ENCODE assay signal across 8 cellular contexts in genomic region chr4:184649026-184649970, GRCh38. TPM values are rescaled to one million over a fixed set of nuclear protein-coding genes. Genes with fewer than 3 reads are reported as not detected.
A peak's percentile ranks its signal among the peaks of the same experiment; 100 is the strongest.
DNase-seq lines count a peak whose midpoint lies in the region; ATAC-seq and TF ChIP-seq lines count a peak whose summit lies in the region.

TSS of gene CASP3 (minus strand) at chr4:184649447. CDS start at chr4:184638453, 10,994 bp downstream.
TSS of gene PRIMPOL (plus strand) at chr4:184649738. CDS start at chr4:184657141, 7,403 bp downstream.

- no peaks in the 10 kb centered on the region for H3K9me3 ChIP-seq in H9 (ENCODE audit: control insufficient read depth, low read depth, low read length)
- H3K9me3 ChIP-seq in neural cell (ENCODE audit: low read length): no peaks in the 10 kb centered on the region

- no peaks in the 10 kb centered on the region for H3K79me1 ChIP-seq in H9 (ENCODE audit: insufficient read depth, low read depth, low read length, poor library complexity, severe bottlenecking)

- peak within 1 kb of the TSS; percentile 93 to 99 (median 97) for H3K27ac Mint-ChIP-seq in H9
- peak within 1 kb of the TSS; percentile 91 to 98 for H3K27ac Mint-ChIP-seq in stimulated activated naive CD8-positive, alpha-beta T cell treated with anti-CD3 and anti-CD28 coated beads, Interleukin-15, amount 100 ng/mL, for 72 hours

- H3K9me2 ChIP-seq in neural cell (ENCODE audit: insufficient read depth, low read length): no peaks in the 10 kb centered on the region

- H3K9ac ChIP-seq in H9 (ENCODE audit: extremely low read depth, insufficient read length, low read length) (peak within 1 kb of the TSS; percentile 80), neural cell (ENCODE audit: low read length) (peak within 1 kb of the TSS; percentile 96)

- H4K8ac ChIP-seq in H9 (replicated peaks; ENCODE audit: insufficient read length, low read depth, low read length): no peak within 1 kb of the TSS

- peaks cover 2 to 21% (median 15%) of the 10 kb centered on the region in 3 experiments; a peak in 5 of 7 replicates for H3K36me3 Mint-ChIP-seq in H9 (ENCODE audit: insufficient read depth in 1 of 3, low read depth in 3 of 3)

- H2AFZ ChIP-seq in H9 (ENCODE audit: low read length) (peak within 1 kb of the TSS; percentile 2), neural cell (ENCODE audit: low read depth, low read length) (peak within 1 kb of the TSS; percentile 98)

- H3K4ac ChIP-seq in H9 (ENCODE audit: low read depth, low read length): no peak within 1 kb of the TSS; the same call in 1 of the 2 replicates

- no peak within 1 kb of the TSS for H2BK20ac ChIP-seq in H9 (ENCODE audit: low read depth, low read length, poor library complexity, severe bottlenecking)

- no peak within 1 kb of the TSS for H3K27ac ChIP-seq in H9 (ENCODE audit: insufficient read length, low read depth, low read length)
- H3K27ac ChIP-seq in neural cell (ENCODE audit: low read length): peak within 1 kb of the TSS; percentile 87

- H4K20me1 ChIP-seq in H9 (ENCODE audit: control insufficient read depth, insufficient read depth, insufficient read length) (no peaks in the 10 kb centered on the region), neural cell (ENCODE audit: insufficient read depth) (no peaks in the 10 kb centered on the region)

- H3K4me3 ChIP-seq in fibroblast of the aortic adventitia (ENCODE audit: low read depth, low read length) (peak within 1 kb of the TSS; percentile 85), neural cell (ENCODE audit: low read length) (peak within 1 kb of the TSS; percentile 92)

- H3K4me1 Mint-ChIP-seq in H9: peaks cover 56 to 59% of the 10 kb centered on the region in 2 experiments
- peaks cover 58% of the 10 kb centered on the region for H3K4me1 Mint-ChIP-seq in stimulated activated naive CD8-positive, alpha-beta T cell treated with anti-CD3 and anti-CD28 coated beads, Interleukin-15, amount 100 ng/mL, for 72 hours

- TF ChIP-seq CTCF in H9 (conservative IDR thresholded peaks at IDR 0.05) (peak; percentile 25; the same call in 1 of the 3 replicates), fibroblast of the aortic adventitia (IDR thresholded peaks at IDR 0.05; ENCODE audit: insufficient read depth, low read length) (peak; percentile 35), neural cell (IDR thresholded peaks at IDR 0.05; ENCODE audit: poor library complexity, severe bottlenecking) (peak; percentile 56)

- peak within 1 kb of the TSS; percentile 81 for H3K14ac ChIP-seq in H9 (ENCODE audit: insufficient read depth, low read length)

- no peak within 1 kb of the TSS for H3K56ac ChIP-seq in H9 (ENCODE audit: insufficient read length, low read depth, low read length)

- H3K27me3 Mint-ChIP-seq in H9 (ENCODE audit: low read depth): no peaks in the 10 kb centered on the region
- no peaks in the 10 kb centered on the region for H3K27me3 Mint-ChIP-seq in stimulated activated naive CD8-positive, alpha-beta T cell treated with anti-CD3 and anti-CD28 coated beads, Interleukin-15, amount 100 ng/mL, for 72 hours

- DNase-seq in G401 (ENCODE audit: low spot score) (peak; percentile 97), H9 (peak; percentile 97), M059J (ENCODE audit: low read depth) (peak; percentile 88), fibroblast of the aortic adventitia (ENCODE audit: low read depth) (peak; percentile 89)
- DNase-seq in activated T-helper 9 cell treated with anti-CD3 and anti-CD28 coated beads, Interleukin-2, amount 50 U/mL, for 16 hours (ENCODE audit: low read depth): peak; percentile 95
- DNase-seq in stimulated activated naive CD8-positive, alpha-beta T cell treated with anti-CD3 and anti-CD28 coated beads, Interleukin-15, amount 100 ng/mL, for 72 hours: peak; percentile 94

- in situ Hi-C loops in G401 (cut with HindIII; ENCODE audit: low sequenced_read_pairs): no loop called here

- H3K36me3 ChIP-seq in neural cell (ENCODE audit: insufficient read depth, low read length): no peaks in the 10 kb centered on the region

- no peak within 1 kb of the TSS for H4K5ac ChIP-seq in H9 (ENCODE audit: insufficient read length, low read depth, low read length)

- peak; percentile 95 for TF ChIP-seq POLR2A in Raji (IDR thresholded peaks at IDR 0.05; ENCODE audit: insufficient read depth, low read depth, low read length)

- no peak for TF ChIP-seq EP300 in neural cell (conservative IDR thresholded peaks at IDR 0.05; ENCODE audit: poor library complexity, severe bottlenecking)

- H3K18ac ChIP-seq in H9 (ENCODE audit: insufficient read length, low read depth, low read length): peak within 1 kb of the TSS; percentile 69

- no peak within 1 kb of the TSS for H2AK5ac ChIP-seq in H9 (ENCODE audit: insufficient read length, low read length)

- no peak within 1 kb of the TSS for H2BK120ac ChIP-seq in H9 (ENCODE audit: low read depth, low read length, poor library complexity, severe bottlenecking)

- H3K79me2 ChIP-seq in H9 (ENCODE audit: insufficient read depth, low read length): peaks cover 28% of the 10 kb centered on the region
- H3K79me2 ChIP-seq in neural cell (replicated peaks; ENCODE audit: insufficient read depth, low read length): peaks cover 36% of the 10 kb centered on the region

- no peaks in the 10 kb centered on the region for H3K27me3 ChIP-seq in H9 (ENCODE audit: insufficient read depth, low read length)
- no peaks in the 10 kb centered on the region for H3K27me3 ChIP-seq in neural cell (ENCODE audit: insufficient read depth, low read depth, low read length)

- H3K23ac ChIP-seq in H9 (ENCODE audit: insufficient read length, low read depth, low read length): no peak within 1 kb of the TSS

- peak within 1 kb of the TSS; percentile 83 to 87 for H3K4me3 Mint-ChIP-seq in H9
- H3K4me3 Mint-ChIP-seq in stimulated activated naive CD8-positive, alpha-beta T cell treated with anti-CD3 and anti-CD28 coated beads, Interleukin-15, amount 100 ng/mL, for 72 hours: peak within 1 kb of the TSS; percentile 91 to 93

- peaks cover 14% of the 10 kb centered on the region for H3K4me1 ChIP-seq in H9 (ENCODE audit: insufficient read depth, low read length)

- H3F3A ChIP-seq in neural cell (ENCODE audit: insufficient read depth, low read length, poor library complexity, severe bottlenecking): no peaks in the 10 kb centered on the region

- peak within 1 kb of the TSS; percentile 89 for H3K4me2 ChIP-seq in H9 (ENCODE audit: insufficient read depth, insufficient read length, low read length)
- H3K4me2 ChIP-seq in neural cell (ENCODE audit: low read length): peak within 1 kb of the TSS; percentile 97

- H3T11ph ChIP-seq in H9 (ENCODE audit: low read length): no peak within 1 kb of the TSS

- no CpG with 5 or more reads among the region's 90 CpGs for WGBS in H9 (ENCODE audit: extremely low coverage, insufficient read length, low lambda C conversion rate)

- H2BK5ac ChIP-seq in H9 (ENCODE audit: insufficient read length, low read length): no peak within 1 kb of the TSS

- no peak within 1 kb of the TSS for H2BK15ac ChIP-seq in H9 (ENCODE audit: low read depth, low read length)

- H3K23me2 ChIP-seq in H9 (ENCODE audit: insufficient read length, low read depth, low read length, poor library complexity, severe bottlenecking): peaks cover 13% of the 10 kb centered on the region

- no peaks in the 10 kb centered on the region for H3K9me3 Mint-ChIP-seq in H9
- no peaks in the 10 kb centered on the region for H3K9me3 Mint-ChIP-seq in stimulated activated naive CD8-positive, alpha-beta T cell treated with anti-CD3 and anti-CD28 coated beads, Interleukin-15, amount 100 ng/mL, for 72 hours

- no peak within 1 kb of the TSS for H4K91ac ChIP-seq in H9 (ENCODE audit: insufficient read length, low read depth, low read length)

- H2BK12ac ChIP-seq in H9 (ENCODE audit: insufficient read length, low read depth, low read length): no peak within 1 kb of the TSS

- ATAC-seq in stimulated activated naive CD8-positive, alpha-beta T cell treated with anti-CD3 and anti-CD28 coated beads, Interleukin-15, amount 100 ng/mL, for 72 hours: peak; percentile 91

- peak; percentile 46 for TF ChIP-seq RAD21 in neural cell (conservative IDR thresholded peaks at IDR 0.05)

TF ChIP-seq in neural cell, 6 proteins besides CTCF, POLR2A, EP300 and RAD21 (continues in another document):
- TF ChIP-seq MXI1 (conservative IDR thresholded peaks at IDR 0.05; ENCODE audit: poor library complexity, severe bottlenecking): peak; percentile 48
- TF ChIP-seq POLR2AphosphoS5 (IDR thresholded peaks at IDR 0.05): peak; percentile 95
- peak; percentile 29 for TF ChIP-seq SMC3 (conservative IDR thresholded peaks at IDR 0.05; ENCODE audit: poor library complexity)
- TF ChIP-seq TAF1 (IDR thresholded peaks at IDR 0.05; ENCODE audit: low read depth): peak; percentile 87

RNA-seq across cellular contexts. Expression of gene CASP3, which starts in this region (rescaled TPM):
- 50.4 and 63.7 TPM in 2 replicates for total RNA-seq in G401 (2014; rRNA removed; shearing (Covaris generic))
- total RNA-seq in H9 (2021): 107 and 110 TPM in 2 replicates
- 29.0 and 37.9 TPM in 2 replicates for total RNA-seq in M059J (2014; rRNA removed; shearing (Covaris generic))
- 36.2 and 40.8 TPM in 2 replicates for total RNA-seq in fibroblast of the aortic adventitia (ENCODE audit: low replicate concordance)
- 116 and 120 TPM in 2 replicates for polyA plus RNA-seq in neural cell
- 80.5 and 80.6 TPM in 2 replicates for polyA minus RNA-seq in neural cell

RNA-seq across cellular contexts. Expression of gene PRIMPOL, which starts in this region (rescaled TPM):
- 17.4 and 18.0 TPM in 2 replicates for total RNA-seq in G401 (2014; rRNA removed; shearing (Covaris generic))
- total RNA-seq in H9 (2021) (4.9 and 6.3 TPM in 2 replicates), fibroblast of the aortic adventitia (ENCODE audit: low replicate concordance) (29.9 and 31.0 TPM in 2 replicates)
- total RNA-seq in M059J (2014; rRNA removed; shearing (Covaris generic)): 16.3 and 20.2 TPM in 2 replicates
- polyA plus RNA-seq in neural cell: 23.6 and 29.8 TPM in 2 replicates
- polyA minus RNA-seq in neural cell: 19.2 and 25.7 TPM in 2 replicates
